In genomic region chr10:47152861-47153349, GRCh38 we compare ENCODE assay signal across 11 cellular contexts.
DNase-seq lines count a peak whose midpoint lies in the region; ATAC-seq, FAIRE-seq and TF ChIP-seq lines count a peak whose summit lies in the region.
"Had no signal": no experiment of that assay in that cellular context is flagged by ENCODE, and none has a peak within 500 bp of the region (broad histone marks: within the 10 kb centered on the region; RNA-seq: fewer than 3 reads in every experiment).

No MANE protein-coding gene starts in this region.

- H3K9me3 Mint-ChIP-seq in activated T-helper 2 cell treated with anti-CD3 and anti-CD28 coated beads, Interferon-gamma antibody, Interleukin-2, Interleukin-4, amounts not matched to agents 10 μg/mL and 5 μg/mL and 100 μg/mL, durations not matched to agents 14 hours and 24 hours and 36 hours = peaks cover 35% of the 10 kb centered on the region

- no peak overlapping the region for H3K4me3 Mint-ChIP-seq in activated T-helper 2 cell treated with anti-CD3 and anti-CD28 coated beads, Interferon-gamma antibody, Interleukin-2, Interleukin-4, amounts not matched to agents 10 μg/mL and 5 μg/mL and 100 μg/mL, durations not matched to agents 14 hours and 24 hours and 36 hours (ENCODE audit: low read depth)
- H3K4me3 Mint-ChIP-seq: activated CD4-positive, alpha-beta T cell treated with anti-CD3 and anti-CD28 coated beads, Interleukin-2, amount 10 ng/mL, durations not matched to agents 7 days and 5 days had no signal

- H3K23me2 ChIP-seq in H1 (ENCODE audit: low read depth, low read length) = no peaks in the 10 kb centered on the region

- no peak overlapping the region for H3K14ac ChIP-seq in H1 (ENCODE audit: insufficient read length)

- H3K27ac Mint-ChIP-seq in activated T-helper 2 cell treated with anti-CD3 and anti-CD28 coated beads, Interferon-gamma antibody, Interleukin-2, Interleukin-4, amounts not matched to agents 10 μg/mL and 5 μg/mL and 100 μg/mL, durations not matched to agents 14 hours and 24 hours and 36 hours = no peak overlapping the region
- H3K27ac Mint-ChIP-seq: activated CD4-positive, alpha-beta T cell treated with anti-CD3 and anti-CD28 coated beads, Interleukin-2, amount 10 ng/mL, durations not matched to agents 7 days and 5 days had no signal

- H4K5ac ChIP-seq in H1 (ENCODE audit: insufficient read length, low read depth, low read length) = no peak overlapping the region

- no peaks in the 10 kb centered on the region for H3K79me1 ChIP-seq in H1 (ENCODE audit: low read depth, low read length)

- no peak overlapping the region for H3K23ac ChIP-seq in H1 (ENCODE audit: insufficient read length)

- no peak overlapping the region for H2AK5ac ChIP-seq in H1 (ENCODE audit: low read depth, low read length)

- no peak overlapping the region for H2BK120ac ChIP-seq in H1 (replicated peaks; ENCODE audit: low read depth, low read length)

- WGBS in SK-N-SH (ENCODE audit: low lambda C conversion rate) = 28% methylated on average over 3 of the region's 3 CpGs
- WGBS in H1 (ENCODE audit: extremely low coverage in 1 of 2, insufficient coverage in 1 of 2, insufficient read length in 1 of 2, insufficient replicate concordance in 2 of 2, low coverage in 1 of 2, low lambda C conversion rate in 2 of 2, missing lambda C conversion rate in 1 of 2), 2 experiments = 70% methylated on average over 3 of the region's 3 CpGs; no CpG with 5 or more reads in 1 of the 2 experiments
- 84% methylated on average over 3 of the region's 3 CpGs for WGBS in smooth muscle cell (ENCODE audit: low lambda C conversion rate)

- TF ChIP-seq POLR2A in NB4 (IDR thresholded peaks at IDR 0.05; ENCODE audit: extremely low read depth, insufficient read length) (no peak), H1 (IDR thresholded peaks at IDR 0.05; ENCODE audit: control extremely low read depth in 1 of 2, low read depth in 2 of 2, low read length in 2 of 2) (no peak)

- no peak overlapping the region for H3K56ac ChIP-seq in H1 (replicated peaks; ENCODE audit: insufficient read length, low read depth, low read length)

- no peaks in the 10 kb centered on the region for H3K9me3 ChIP-seq in SK-N-SH
- peaks cover 5 to 12% of the 10 kb centered on the region in 2 experiments for H3K9me3 ChIP-seq in H1 (ENCODE audit: insufficient read depth in 2 of 2, low read depth in 1 of 2, low read length in 1 of 2)
- peaks cover 7% of the 10 kb centered on the region for H3K9me3 ChIP-seq in smooth muscle cell (replicated peaks; ENCODE audit: low read depth)

- H3K27me3 ChIP-seq in SK-N-SH (ENCODE audit: insufficient read depth) = no peaks in the 10 kb centered on the region
- no peaks in the 10 kb centered on the region for H3K27me3 ChIP-seq in H1 (replicated peaks in 1 of 4; ENCODE audit: control insufficient read depth in 3 of 4, extremely low read depth in 1 of 4, insufficient read depth in 3 of 4, low read length in 3 of 4)
- H3K27me3 ChIP-seq in smooth muscle cell (ENCODE audit: low read depth) = no peaks in the 10 kb centered on the region

- H3K9ac ChIP-seq in SK-N-SH (no peak overlapping the region), H1 (replicated peaks in 1 of 4; ENCODE audit: extremely low read depth in 1 of 4, low read depth in 3 of 4, low read length in 3 of 4) (no peak overlapping the region), smooth muscle cell (ENCODE audit: low read depth) (no peak overlapping the region)

- intact Hi-C loops in activated T-helper 2 cell treated with anti-CD3 and anti-CD28 coated beads, Interferon-gamma antibody, Interleukin-2, Interleukin-4, amounts not matched to agents 10 μg/mL and 5 μg/mL and 100 μg/mL, durations not matched to agents 14 hours and 24 hours and 36 hours (cut with micrococcal nuclease) = no loop called here

- H3K4me2 ChIP-seq in SK-N-SH (no peak overlapping the region), H1 (ENCODE audit: insufficient read depth in 1 of 2, low read depth in 2 of 2, low read length in 2 of 2) (no peak overlapping the region), smooth muscle cell (no peak overlapping the region)

- H4K91ac ChIP-seq in H1 (replicated peaks; ENCODE audit: insufficient read length, low read length) = no peak overlapping the region

- no peak overlapping the region for H2BK15ac ChIP-seq in H1 (ENCODE audit: low read length)

- ATAC-seq in SK-N-SH treated with all-trans-retinoic acid at 6 μM for 48 hours = no peak

- H3K18ac ChIP-seq in H1 (ENCODE audit: extremely low read depth, low read length) = no peak overlapping the region

- H4K8ac ChIP-seq in H1 (ENCODE audit: extremely low read depth, insufficient read depth, low read length) = no peak overlapping the region

- H3K4me1 ChIP-seq in SK-N-SH (ENCODE audit: control insufficient read depth in 1 of 2, insufficient read depth in 2 of 2, low read depth in 1 of 2, low read length in 1 of 2) (no peaks in the 10 kb centered on the region), H1 (replicated peaks in 1 of 4; ENCODE audit: control insufficient read depth in 3 of 4, insufficient read depth in 4 of 4, low read length in 3 of 4) (0 out of 7 replicates have a peak, but pooled peaks cover 0 to 3% (median 0%) of the 10 kb centered on the region in 4 experiments), smooth muscle cell (ENCODE audit: low read depth) (no peaks in the 10 kb centered on the region)

- H3K9me2 ChIP-seq in SK-N-SH = no peaks in the 10 kb centered on the region

- H4K20me1 ChIP-seq in SK-N-SH (ENCODE audit: insufficient read depth) (no peaks in the 10 kb centered on the region), H1 (replicated peaks in 1 of 2; ENCODE audit: control insufficient read depth in 1 of 2, insufficient read depth in 2 of 2, low read length in 2 of 2) (no peaks in the 10 kb centered on the region), smooth muscle cell (ENCODE audit: low read depth) (no peaks in the 10 kb centered on the region)

- DNase-seq in SK-N-SH = no peak
- DNase-seq in NB4 (ENCODE audit: low read depth) = peak; percentile 75
- DNase-seq in H1 (ENCODE audit: low read depth in 1 of 2, low spot score in 2 of 2) = no peak
- DNase-seq in smooth muscle cell (lab: John Stamatoyannopoulos, UW; ENCODE audit: unreplicated experiment) = no peak
- DNase-seq in stimulated activated naive CD4-positive, alpha-beta T cell (lab: John Stamatoyannopoulos, UW) = no peak
- no peak for DNase-seq in NCI-H187 (lab: John Stamatoyannopoulos, UW)
- no peak for DNase-seq in activated T-helper 2 cell treated with anti-CD3 and anti-CD28 coated beads, Interferon-gamma antibody, Interleukin-2, Interleukin-4, amounts not matched to agents 10 μg/mL and 5 μg/mL and 100 μg/mL, durations not matched to agents 14 hours and 24 hours and 36 hours (ENCODE audit: low spot score)
- DNase-seq: activated CD4-positive, alpha-beta T cell treated with anti-CD3 and anti-CD28 coated beads, Interleukin-2, amount 10 ng/mL, durations not matched to agents 7 days and 5 days; NCI-H1930; stimulated activated CD4-positive, alpha-beta T cell treated with anti-CD3 and anti-CD28 coated beads, Interleukin-12 subunit alpha, Interleukin-12 subunit beta, amount 100 ng/mL, for 4 hours had no signal

- H3K79me2 ChIP-seq in SK-N-SH (ENCODE audit: insufficient read depth) (no peaks in the 10 kb centered on the region), H1 (ENCODE audit: control insufficient read depth in 1 of 2, insufficient read depth in 2 of 2, low read length in 2 of 2) (no peaks in the 10 kb centered on the region), smooth muscle cell (ENCODE audit: low read depth) (no peaks in the 10 kb centered on the region)

- TF ChIP-seq RAD21 in SK-N-SH (IDR thresholded peaks at IDR 0.05; ENCODE audit: low read length) (no peak), H1 (IDR thresholded peaks at IDR 0.05 in 1 of 2, conservative IDR thresholded peaks at IDR 0.05 in 1 of 2; ENCODE audit: low read depth in 2 of 2, low read length in 2 of 2) (0 out of 4 replicates have a peak, but pooled peaks of 1 of the 2 experiments have one; percentile 10)

- FAIRE-seq in H1 (lab: Jason Lieb, UNC) = no peak

- peak; percentile 40 for TF ChIP-seq CTCF in SK-N-SH (IDR thresholded peaks at IDR 0.05)
- TF ChIP-seq CTCF in NB4 (IDR thresholded peaks at IDR 0.05; ENCODE audit: low read depth, low read length) = peak; percentile 40
- TF ChIP-seq CTCF in H1 (IDR thresholded peaks at IDR 0.05; ENCODE audit: control extremely low read depth in 1 of 3, insufficient read depth in 1 of 3, low read depth in 1 of 3, low read length in 3 of 3) = peak in 1 of 3 experiments; percentile 43; a peak in 1 of 4 replicates
- TF ChIP-seq CTCF in smooth muscle cell (IDR thresholded peaks at IDR 0.05; ENCODE audit: borderline replicate concordance, insufficient read depth, poor library complexity, severe bottlenecking) = peak; percentile 42

- H2BK20ac ChIP-seq in H1 (ENCODE audit: low read length) = no peak overlapping the region

- CTCF ChIA-PET in SK-N-SH (lab: Yijun Ruan, JAX) (interaction anchor here (1.5 kb wide), 1 partner anchor 107 kb away, joined by 3 read pairs; no protein-coding TSS in a partner anchor), H1 (lab: Charles Lee; ENCODE audit: partially characterized antibody) (interaction anchor here (0.9 to 3.9 kb wide), 14 partner anchors 9 to 162 kb away, joined by 3 to 26 read pairs (median 4); no protein-coding TSS in a partner anchor)

- H3K27ac ChIP-seq in SK-N-SH (ENCODE audit: low read depth in 2 of 2, low read length in 1 of 2) (no peak overlapping the region), H1 (ENCODE audit: low read depth, low read length) (no peak overlapping the region), smooth muscle cell (ENCODE audit: low read depth) (no peak overlapping the region)

- TF ChIP-seq EP300 in SK-N-SH (IDR thresholded peaks at IDR 0.05; ENCODE audit: borderline replicate concordance in 1 of 2, low read depth in 1 of 2, low read length in 1 of 2) = no peak
- no peak for TF ChIP-seq EP300 in H1 (IDR thresholded peaks at IDR 0.05; ENCODE audit: borderline replicate concordance in 1 of 2, low read depth in 2 of 2, low read length in 2 of 2)

- H3K36me3 Mint-ChIP-seq in activated T-helper 2 cell treated with anti-CD3 and anti-CD28 coated beads, Interferon-gamma antibody, Interleukin-2, Interleukin-4, amounts not matched to agents 10 μg/mL and 5 μg/mL and 100 μg/mL, durations not matched to agents 14 hours and 24 hours and 36 hours (ENCODE audit: low read depth) = no peaks in the 10 kb centered on the region

- peaks cover 5% of the 10 kb centered on the region for H3K4me1 Mint-ChIP-seq in activated T-helper 2 cell treated with anti-CD3 and anti-CD28 coated beads, Interferon-gamma antibody, Interleukin-2, Interleukin-4, amounts not matched to agents 10 μg/mL and 5 μg/mL and 100 μg/mL, durations not matched to agents 14 hours and 24 hours and 36 hours (ENCODE audit: low read depth)

- no peaks in the 10 kb centered on the region for H3K36me3 ChIP-seq in SK-N-SH (replicated peaks in 1 of 2; ENCODE audit: control insufficient read depth in 1 of 2, insufficient read depth in 2 of 2, low read length in 1 of 2)
- no peaks in the 10 kb centered on the region; a peak in 1 of 8 replicates for H3K36me3 ChIP-seq in H1 (ENCODE audit: control insufficient read depth in 2 of 4, insufficient read depth in 4 of 4, low read length in 3 of 4)
- H3K36me3 ChIP-seq in smooth muscle cell (ENCODE audit: low read depth) = no peaks in the 10 kb centered on the region

- no peak overlapping the region for H3K4ac ChIP-seq in H1 (replicated peaks; ENCODE audit: insufficient read length, low read depth, low read length)

- no peaks in the 10 kb centered on the region for H3F3A ChIP-seq in SK-N-SH (replicated peaks; ENCODE audit: insufficient read depth)
- H3F3A ChIP-seq in smooth muscle cell (ENCODE audit: low read depth) = no peaks in the 10 kb centered on the region

- H3K27me3 Mint-ChIP-seq in activated T-helper 2 cell treated with anti-CD3 and anti-CD28 coated beads, Interferon-gamma antibody, Interleukin-2, Interleukin-4, amounts not matched to agents 10 μg/mL and 5 μg/mL and 100 μg/mL, durations not matched to agents 14 hours and 24 hours and 36 hours (ENCODE audit: low read depth) = peaks cover 15% of the 10 kb centered on the region

- H3K4me3 ChIP-seq in SK-N-SH (ENCODE audit: low read depth in 2 of 2, low read length in 1 of 2) = no peak overlapping the region
- no peak overlapping the region for H3K4me3 ChIP-seq in NB4 (ENCODE audit: low read depth, low read length)
- H3K4me3 ChIP-seq in H1 (ENCODE audit: extremely low read depth in 1 of 4, insufficient read depth in 2 of 4, low read depth in 3 of 4, low read length in 4 of 4) = no peak overlapping the region
- H3K4me3 ChIP-seq in smooth muscle cell = no peak overlapping the region

- H2BK5ac ChIP-seq in H1 (ENCODE audit: low read depth, low read length) = no peak overlapping the region

- POLR2A ChIA-PET in SK-N-SH (lab: Yijun Ruan, JAX) = no interaction called here
- POLR2A ChIA-PET in H1 (lab: Charles Lee; ENCODE audit: partially characterized antibody) = no interaction called here

- H2AFZ ChIP-seq in SK-N-SH (ENCODE audit: low read depth) (no peak overlapping the region), H1 (ENCODE audit: low read length) (no peak overlapping the region), smooth muscle cell (ENCODE audit: low read depth) (no peak overlapping the region)

- peak overlapping the region; percentile 86 for H2BK12ac ChIP-seq in H1 (ENCODE audit: low read depth, low read length)

Comparison
In these comparisons a context has a peak if more than half of its experiments do, and no peak if none do; other contexts are left out.
1. Of the 17 proteins assayed by ChIP-seq in both H1 and SK-N-SH: peak only in H1: JUND; only in SK-N-SH: none; in both: none; in neither: 14; mixed calls (peak in some experiments, not most) for 2.